Comparison of ENCODE assay signal across 8 cellular contexts in genomic region chr15:69719527-69719926, GRCh38.
A peak's percentile ranks its signal among the peaks of the same experiment; 100 is the strongest.
DNase-seq lines count a peak whose midpoint lies in the region; ATAC-seq and TF ChIP-seq lines count a peak whose summit lies in the region.

No MANE protein-coding gene starts in this region.

- no peak overlapping the region for H3K27ac Mint-ChIP-seq in activated naive CD4-positive, alpha-beta T cell treated with anti-CD3 and anti-CD28 coated beads, Interleukin-2, amount 50 U/mL, for 72 hours

- ATAC-seq in activated naive CD4-positive, alpha-beta T cell treated with anti-CD3 and anti-CD28 coated beads, Interleukin-2, amount 50 U/mL, for 72 hours, result peak; percentile 77 to 86
- no peak for ATAC-seq in GM21619 (IDR thresholded peaks at IDR 0.05; ENCODE audit: unreplicated experiment)

- DNase-seq in GM12865 (ENCODE audit: low read depth) (peak; percentile 28), SW480 (ENCODE audit: low spot score) (peak; percentile 77), GM13976 (ENCODE audit: low spot score) (no peak), NCI-H526 (lab: John Stamatoyannopoulos, UW) (no peak), NCI-H2171 (lab: John Stamatoyannopoulos, UW) (no peak)
- peak; percentile 48 to 58 for DNase-seq in activated naive CD4-positive, alpha-beta T cell treated with anti-CD3 and anti-CD28 coated beads, Interleukin-2, amount 50 U/mL, for 72 hours (ENCODE audit: low spot score in 2 of 2)
- DNase-seq in stimulated activated CD4-positive, alpha-beta T cell treated with anti-CD3 and anti-CD28 coated beads, Interleukin-15, amount 100 ng/mL, for 48 hours (ENCODE audit: low read depth in 2 of 2), result peak; percentile 41 to 56

- H3K9me3 Mint-ChIP-seq in activated naive CD4-positive, alpha-beta T cell treated with anti-CD3 and anti-CD28 coated beads, Interleukin-2, amount 50 U/mL, for 72 hours, result peaks cover 2 to 6% of the 10 kb centered on the region in 2 donors

- TF ChIP-seq CTCF in GM12865 (IDR thresholded peaks at IDR 0.05; ENCODE audit: insufficient read depth, low read depth, low read length, missing control alignments) (no peak), GM13976 (IDR thresholded peaks at IDR 0.05; ENCODE audit: borderline replicate concordance, control extremely low read depth, extremely low read depth, insufficient read depth, missing control alignments) (no peak)

- in situ Hi-C loops in GM13976 (cut with MboI; ENCODE audit: low sequenced_read_pairs, unreplicated experiment), result no loop called here

- no peak overlapping the region for H3K4me3 ChIP-seq in GM12865 (ENCODE audit: low read depth, low read length)

- H3K36me3 Mint-ChIP-seq in activated naive CD4-positive, alpha-beta T cell treated with anti-CD3 and anti-CD28 coated beads, Interleukin-2, amount 50 U/mL, for 72 hours, result peaks cover 6 to 14% of the 10 kb centered on the region in 2 donors

Comparison
In these comparisons a context has a peak if more than half of its experiments do, and no peak if none do; other contexts are left out.
1. DNase-seq: peak in GM12865 (single experiment), SW480 (single experiment), activated naive CD4-positive, alpha-beta T cell treated with anti-CD3 and anti-CD28 coated beads, Interleukin-2, amount 50 U/mL, for 72 hours (2 of 2) and stimulated activated CD4-positive, alpha-beta T cell treated with anti-CD3 and anti-CD28 coated beads, Interleukin-15, amount 100 ng/mL, for 48 hours (2 of 2); none in GM13976 (single experiment), NCI-H526 (0 of 2) and NCI-H2171 (single experiment).